In the genomic region with DNA sequence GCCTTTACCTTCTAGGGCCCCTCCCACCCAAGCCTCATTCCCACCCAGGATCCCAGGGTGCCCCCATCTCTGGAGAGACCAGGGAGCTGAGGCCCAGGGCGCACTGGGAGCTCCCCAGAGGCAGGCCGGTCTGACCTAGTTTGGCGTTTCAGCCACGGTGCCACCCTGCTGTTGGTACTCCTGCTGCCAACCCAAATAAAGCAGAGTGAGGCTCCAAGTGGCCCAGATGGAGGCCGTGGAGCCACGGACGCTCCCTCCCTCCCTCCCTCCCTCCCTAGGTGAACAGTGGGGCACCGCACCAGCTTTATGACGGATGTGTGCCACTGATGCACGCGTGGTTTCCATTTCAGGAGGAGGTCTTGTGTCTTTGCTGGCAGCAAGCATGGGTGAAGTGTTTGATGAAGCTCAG, we compare ENCODE assay signal across 8 cellular contexts. TPM values are rescaled to one million over a fixed set of nuclear protein-coding genes. Genes with fewer than 3 reads are reported as not detected.
A peak's percentile ranks its signal among the peaks of the same experiment; 100 is the strongest.
DNase-seq lines count a peak whose midpoint lies in the region; ATAC-seq and TF ChIP-seq lines count a peak whose summit lies in the region.

No MANE protein-coding gene starts in this region.

- peak overlapping the region; percentile 37 for H3K4me3 ChIP-seq in CD8-positive, alpha-beta memory T cell (ENCODE audit: low read length)
- peak overlapping the region; percentile 10 for H3K4me3 ChIP-seq in epithelial cell of proximal tubule (ENCODE audit: low read depth, low read length)

- ATAC-seq in HG03097 (IDR thresholded peaks at IDR 0.05; ENCODE audit: low FRiP score, unreplicated experiment) = no peak

- no peaks in the 10 kb centered on the region for H3K9me3 Mint-ChIP-seq in CD8-positive, alpha-beta memory T cell
- no peaks in the 10 kb centered on the region for H3K9me3 Mint-ChIP-seq in T-helper 2 cell treated with Interferon-gamma antibody and Interleukin-4, amounts not matched to agents 5 μg/mL and 100 μg/mL, for 36 hours

- peaks cover 44% of the 10 kb centered on the region for H3K4me1 ChIP-seq in CD8-positive, alpha-beta memory T cell (ENCODE audit: insufficient read depth, low read length)

- H3K9me3 ChIP-seq in CD8-positive, alpha-beta memory T cell (ENCODE audit: low read length) = no peaks in the 10 kb centered on the region

- intact Hi-C loops in posterior vena cava (cut with DNase I) = loop anchor here in 1 of 2 donors (2.0 to 10.0 kb wide), 2 partner anchors 75 to 835 kb away; no protein-coding TSS in a partner anchor

- CTCF ChIA-PET in CD8-positive, alpha-beta memory T cell (lab: Charles Lee) = interaction anchor here (1.8 kb wide), 1 partner anchor 12 kb away, joined by 6 read pairs; no protein-coding TSS in a partner anchor

- H3K36me3 ChIP-seq in CD8-positive, alpha-beta memory T cell (ENCODE audit: insufficient read depth, low read length) = no peaks in the 10 kb centered on the region

- H3K27me3 Mint-ChIP-seq in CD8-positive, alpha-beta memory T cell = no peaks in the 10 kb centered on the region
- peaks cover 8% of the 10 kb centered on the region for H3K27me3 Mint-ChIP-seq in T-helper 2 cell treated with Interferon-gamma antibody and Interleukin-4, amounts not matched to agents 5 μg/mL and 100 μg/mL, for 36 hours (ENCODE audit: low read depth)

- peaks cover 40 to 76% (median 46%) of the 10 kb centered on the region in 3 donors for H3K4me1 Mint-ChIP-seq in CD8-positive, alpha-beta memory T cell
- peaks cover 42% of the 10 kb centered on the region for H3K4me1 Mint-ChIP-seq in T-helper 2 cell treated with Interferon-gamma antibody and Interleukin-4, amounts not matched to agents 5 μg/mL and 100 μg/mL, for 36 hours (ENCODE audit: low read depth)

- POLR2A ChIA-PET in CD8-positive, alpha-beta memory T cell (lab: Charles Lee) = no interaction called here

- peak overlapping the region; percentile 75 to 92 (median 88) for H3K4me3 Mint-ChIP-seq in CD8-positive, alpha-beta memory T cell
- peak overlapping the region; percentile 93 for H3K4me3 Mint-ChIP-seq in T-helper 2 cell treated with Interferon-gamma antibody and Interleukin-4, amounts not matched to agents 5 μg/mL and 100 μg/mL, for 36 hours

- peak in 2 of 5 donors; percentile 50 to 63 for DNase-seq in CD8-positive, alpha-beta memory T cell
- peak; percentile 33 for DNase-seq in T-helper 2 cell treated with Interferon-gamma antibody and Interleukin-4, amounts not matched to agents 5 μg/mL and 100 μg/mL, for 36 hours (ENCODE audit: low spot score)
- no peak for DNase-seq in epithelial cell of proximal tubule (ENCODE audit: low read depth)
- DNase-seq in posterior vena cava (ENCODE audit: low spot score) = peak; percentile 78
- no peak for DNase-seq in 8988T
- DNase-seq in KG1 (lab: John Stamatoyannopoulos, UW) = no peak
- DNase-seq in NCI-H146 treated with DMSO at 0.1 percent for 48 hours (lab: John Stamatoyannopoulos, UW; ENCODE audit: unreplicated experiment) = no peak

- no peak for TF ChIP-seq CTCF in epithelial cell of proximal tubule (conservative IDR thresholded peaks at IDR 0.05; ENCODE audit: low read depth, low read length)

- no peaks in the 10 kb centered on the region for H3K36me3 Mint-ChIP-seq in CD8-positive, alpha-beta memory T cell
- peaks cover 14% of the 10 kb centered on the region for H3K36me3 Mint-ChIP-seq in T-helper 2 cell treated with Interferon-gamma antibody and Interleukin-4, amounts not matched to agents 5 μg/mL and 100 μg/mL, for 36 hours (ENCODE audit: low read depth)

- H3K27ac Mint-ChIP-seq in CD8-positive, alpha-beta memory T cell = peak overlapping the region in 6 of 8 donors; percentile 30 to 96 (median 84)
- peak overlapping the region; percentile 81 for H3K27ac Mint-ChIP-seq in T-helper 2 cell treated with Interferon-gamma antibody and Interleukin-4, amounts not matched to agents 5 μg/mL and 100 μg/mL, for 36 hours

- no peak overlapping the region for H3K27ac ChIP-seq in CD8-positive, alpha-beta memory T cell (ENCODE audit: low read depth, low read length)

- no peaks in the 10 kb centered on the region for H3K27me3 ChIP-seq in CD8-positive, alpha-beta memory T cell (ENCODE audit: insufficient read depth, low read length, poor library complexity, severe bottlenecking)

RNA-seq across cellular contexts. Expression of a gene that starts 1.8 kb away (rescaled TPM):
- total RNA-seq in CD8-positive, alpha-beta memory T cell = 1 to 10 TPM; 4.8 to 6.1 TPM
- polyA plus RNA-seq in CD8-positive, alpha-beta memory T cell = 1.1 TPM
- 30.4 and 40.8 TPM in 2 replicates for total RNA-seq in epithelial cell of proximal tubule
- total RNA-seq in posterior vena cava = 100 to 1,000 TPM in 1 of 2 donors, 10 to 100 TPM in 1; 65.2 to 102 TPM

Comparison
In these comparisons a context has a peak if more than half of its experiments do, and no peak if none do; other contexts are left out.
1. DNase-seq: peak in T-helper 2 cell treated with Interferon-gamma antibody and Interleukin-4, amounts not matched to agents 5 μg/mL and 100 μg/mL, for 36 hours (single experiment) and posterior vena cava (single experiment); none in epithelial cell of proximal tubule (single experiment), 8988T (single experiment), KG1 (single experiment) and NCI-H146 treated with DMSO at 0.1 percent for 48 hours (single experiment).